19 cellular contexts compared by ENCODE assay signal in the genomic region with DNA sequence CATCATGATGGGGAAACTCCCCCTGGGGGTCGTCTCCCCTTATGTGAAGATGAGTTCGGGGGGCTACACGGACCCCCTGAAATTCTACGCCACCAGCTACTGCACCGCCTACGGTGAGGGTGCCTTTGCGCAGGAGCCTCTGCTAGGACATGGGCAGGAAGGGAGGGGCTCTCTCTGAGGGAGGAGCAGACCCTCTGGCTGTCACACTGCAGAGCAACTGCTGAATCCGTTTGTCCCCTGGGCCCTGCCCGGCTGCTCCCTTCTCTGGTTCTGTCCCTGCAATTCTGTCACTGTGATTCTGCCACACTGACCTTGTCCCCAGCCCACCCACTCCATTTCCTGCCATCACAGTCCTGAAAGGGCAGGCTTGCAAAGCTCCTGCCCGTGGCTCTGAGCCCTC. TPM values are rescaled to one million over a fixed set of nuclear protein-coding genes. Genes with fewer than 3 reads are reported as not detected.
DNase-seq lines count a peak whose midpoint lies in the region; ATAC-seq, FAIRE-seq and TF ChIP-seq lines count a peak whose summit lies in the region.
"Had no signal": no experiment of that assay in that cellular context is flagged by ENCODE, and none has a peak within 500 bp of the region (broad histone marks: within the 10 kb centered on the region; RNA-seq: fewer than 3 reads in every experiment).

No MANE protein-coding gene starts in this region.

- CTCF ChIA-PET in PC-3 (lab: Charles Lee): interaction anchor here (0.6 to 1.3 kb wide), 5 partner anchors 13 to 157 kb away, joined by 3 read pairs; no protein-coding TSS in a partner anchor
- CTCF ChIA-PET in H1 (lab: Charles Lee; ENCODE audit: partially characterized antibody): interaction anchor here (0.7 to 57.8 kb wide), 37 partner anchors 9 to 185 kb away, joined by 3 to 2106 read pairs (median 5); a partner anchor contains a TSS

- intact Hi-C loops in PC-3 (cut with micrococcal nuclease) (no loop called here), esophagus squamous epithelium (cut with DNase I) (no loop called here)
- intact Hi-C loops in activated T-helper 1 cell treated with anti-CD3 and anti-CD28 coated beads, Interleukin-12 subunit alpha, Interleukin-12 subunit beta, Interleukin-2, Interleukin-4 antibody, amounts not matched to agents 30 ng/mL and 10 ng/mL and 1 ng/mL, durations not matched to agents 14 hours and 24 hours and 36 hours (cut with micrococcal nuclease): no loop called here

- peak overlapping the region; percentile 52; the same call in 1 of the 2 replicates for H2BK5ac ChIP-seq in H1 (ENCODE audit: low read depth, low read length)

- no peak overlapping the region for H4K5ac ChIP-seq in H1 (ENCODE audit: insufficient read length, low read depth, low read length)

- TF ChIP-seq CTCF in PC-3 (conservative IDR thresholded peaks at IDR 0.05; ENCODE audit: low read depth, low read length) (no peak), H1 (IDR thresholded peaks at IDR 0.05; ENCODE audit: control extremely low read depth in 1 of 3, insufficient read depth in 1 of 3, low read depth in 1 of 3, low read length in 3 of 3) (no peak), neural cell (IDR thresholded peaks at IDR 0.05; ENCODE audit: poor library complexity, severe bottlenecking) (no peak), esophagus squamous epithelium (IDR thresholded peaks at IDR 0.05) (no peak)

- no peak overlapping the region for H3K27ac ChIP-seq in BLaER1 treated with 17β-estradiol and CSF1 and Interleukin-3, amounts not matched to agents 10 nM and 100 nM
- H3K27ac ChIP-seq in PC-3 (ENCODE audit: low read length) (peak overlapping the region; percentile 32; the same call in 1 of the 2 replicates), H1 (ENCODE audit: low read depth, low read length) (no peak overlapping the region), neural cell (ENCODE audit: low read length) (peak overlapping the region; percentile 78), esophagus squamous epithelium (no peak overlapping the region)
- H3K27ac ChIP-seq: A549, SK-N-MC had no signal

- H2AFZ ChIP-seq in PC-3 (ENCODE audit: low read length): no peak overlapping the region
- H2AFZ ChIP-seq in H1 (ENCODE audit: low read length): no peak overlapping the region
- no peak overlapping the region for H2AFZ ChIP-seq in neural cell (ENCODE audit: low read depth, low read length)
- H2AFZ ChIP-seq: GM23338 had no signal

- H4K8ac ChIP-seq in H1 (ENCODE audit: extremely low read depth, insufficient read depth, low read length): no peak overlapping the region

- H4K20me1 ChIP-seq in BLaER1 treated with 17β-estradiol and CSF1 and Interleukin-3, amounts not matched to agents 10 nM and 100 nM: peaks cover 5 to 68% (median 31%) of the 10 kb centered on the region in 11 experiments; a peak in 17 of 22 replicates
- no peaks in the 10 kb centered on the region for H4K20me1 ChIP-seq in PC-3 (ENCODE audit: low read length)
- no peaks in the 10 kb centered on the region for H4K20me1 ChIP-seq in H1 (replicated peaks in 1 of 2; ENCODE audit: control insufficient read depth in 1 of 2, insufficient read depth in 2 of 2, low read length in 2 of 2)
- H4K20me1 ChIP-seq in neural cell (ENCODE audit: insufficient read depth): no peaks in the 10 kb centered on the region

- no peak overlapping the region for H3K56ac ChIP-seq in H1 (replicated peaks; ENCODE audit: insufficient read length, low read depth, low read length)

- 81% methylated on average over 10 of the region's 10 CpGs; no CpG with 5 or more reads in 1 of the 2 experiments for WGBS in H1 (ENCODE audit: extremely low coverage in 1 of 2, insufficient coverage in 1 of 2, insufficient read length in 1 of 2, insufficient replicate concordance in 2 of 2, low coverage in 1 of 2, low lambda C conversion rate in 2 of 2, missing lambda C conversion rate in 1 of 2), 2 experiments
- WGBS in esophagus squamous epithelium, 2 donors: 67 to 77% methylated on average over 5 to 7 of the region's 10 CpGs

- no peak overlapping the region for H3K14ac ChIP-seq in H1 (ENCODE audit: insufficient read length)

- no peaks in the 10 kb centered on the region for H3K9me2 ChIP-seq in PC-3 (replicated peaks; ENCODE audit: low read length)
- H3K9me2 ChIP-seq in neural cell (ENCODE audit: insufficient read depth, low read length): no peaks in the 10 kb centered on the region

- H2AK5ac ChIP-seq in H1 (ENCODE audit: low read depth, low read length): no peak overlapping the region

- no TSS peak for BruUV-seq in PC-3 (replicated peaks; lab: Mats Ljungman, UMichigan)

- H3K23ac ChIP-seq in H1 (ENCODE audit: insufficient read length): no peak overlapping the region

- no peak for TF ChIP-seq EP300 in H1 (IDR thresholded peaks at IDR 0.05; ENCODE audit: borderline replicate concordance in 1 of 2, low read depth in 2 of 2, low read length in 2 of 2)
- no peak for TF ChIP-seq EP300 in neural cell (conservative IDR thresholded peaks at IDR 0.05; ENCODE audit: poor library complexity, severe bottlenecking)

- H3K9me3 Mint-ChIP-seq in activated T-helper 1 cell treated with anti-CD3 and anti-CD28 coated beads, Interleukin-12 subunit alpha, Interleukin-12 subunit beta, Interleukin-2, Interleukin-4 antibody, amounts not matched to agents 30 ng/mL and 10 ng/mL and 1 ng/mL, durations not matched to agents 14 hours and 24 hours and 36 hours: no peaks in the 10 kb centered on the region
- H3K9me3 Mint-ChIP-seq: GM23338 had no signal

- H3K4ac ChIP-seq in H1 (replicated peaks; ENCODE audit: insufficient read length, low read depth, low read length): no peak overlapping the region

- DNase-seq in PC-3: no peak
- no peak for DNase-seq in H1 (ENCODE audit: low read depth in 1 of 2, low spot score in 2 of 2)
- DNase-seq in esophagus squamous epithelium (lab: John Stamatoyannopoulos, UW): no peak
- no peak for DNase-seq in activated T-helper 1 cell treated with anti-CD3 and anti-CD28 coated beads, Interleukin-12 subunit alpha, Interleukin-12 subunit beta, Interleukin-2, Interleukin-4 antibody, amounts not matched to agents 30 ng/mL and 10 ng/mL and 1 ng/mL, durations not matched to agents 14 hours and 24 hours and 36 hours (ENCODE audit: low spot score)
- no peak for DNase-seq in superior temporal gyrus (ENCODE audit: extremely low spot score)
- DNase-seq: COR-L47, MV-4-11, NCI-H1105 treated with DMSO at 0.1 percent for 48 hours, NCI-H524 treated with DMSO at 0.1 percent for 48 hours had no signal

- TF ChIP-seq RAD21 in H1 (IDR thresholded peaks at IDR 0.05 in 1 of 2, conservative IDR thresholded peaks at IDR 0.05 in 1 of 2; ENCODE audit: low read depth in 2 of 2, low read length in 2 of 2) (no peak), neural cell (conservative IDR thresholded peaks at IDR 0.05) (no peak)

- H3K27ac Mint-ChIP-seq in activated T-helper 1 cell treated with anti-CD3 and anti-CD28 coated beads, Interleukin-12 subunit alpha, Interleukin-12 subunit beta, Interleukin-2, Interleukin-4 antibody, amounts not matched to agents 30 ng/mL and 10 ng/mL and 1 ng/mL, durations not matched to agents 14 hours and 24 hours and 36 hours: no peak overlapping the region
- H3K27ac Mint-ChIP-seq: B cell; CD4-positive, CD25-positive, alpha-beta regulatory T cell; GM23338 had no signal

- peak overlapping the region; percentile 36 for H4K91ac ChIP-seq in H1 (replicated peaks; ENCODE audit: insufficient read length, low read length)

- H3K9me3 ChIP-seq in BLaER1 treated with 17β-estradiol and CSF1 and Interleukin-3, amounts not matched to agents 10 nM and 100 nM (replicated peaks in 1 of 11): no peaks in the 10 kb centered on the region
- H3K9me3 ChIP-seq in PC-3 (ENCODE audit: low read length): no peaks in the 10 kb centered on the region
- no peaks in the 10 kb centered on the region for H3K9me3 ChIP-seq in H1 (ENCODE audit: insufficient read depth in 2 of 2, low read depth in 1 of 2, low read length in 1 of 2)
- H3K9me3 ChIP-seq in neural cell (ENCODE audit: low read length): no peaks in the 10 kb centered on the region
- no peaks in the 10 kb centered on the region for H3K9me3 ChIP-seq in esophagus squamous epithelium
- H3K9me3 ChIP-seq: A549 had no signal

- no peak for FAIRE-seq in H1 (lab: Jason Lieb, UNC)
- FAIRE-seq: A549, GM12878 had no signal

- H3K4me1 ChIP-seq in BLaER1 treated with 17β-estradiol and CSF1 and Interleukin-3, amounts not matched to agents 10 nM and 100 nM: peaks cover 19 to 49% (median 33%) of the 10 kb centered on the region in 10 experiments; a peak in 19 of 20 replicates
- H3K4me1 ChIP-seq in PC-3 (ENCODE audit: insufficient read depth, low read length) (peaks cover 19% of the 10 kb centered on the region), H1 (replicated peaks in 1 of 4; ENCODE audit: control insufficient read depth in 3 of 4, insufficient read depth in 4 of 4, low read length in 3 of 4) (peaks cover 0 to 19% (median 10%) of the 10 kb centered on the region in 4 experiments; a peak in 5 of 7 replicates), esophagus squamous epithelium (peaks cover 0 to 13% (median 8%) of the 10 kb centered on the region in 3 donors)
- H3K4me1 ChIP-seq: A549 had no signal

- no peak for TF ChIP-seq POLR2A in H1 (IDR thresholded peaks at IDR 0.05; ENCODE audit: control extremely low read depth in 1 of 2, low read depth in 2 of 2, low read length in 2 of 2)
- TF ChIP-seq POLR2A in esophagus squamous epithelium (IDR thresholded peaks at IDR 0.05): no peak

- ATAC-seq in PC-3: no peak
- no peak for ATAC-seq in GM18498 (IDR thresholded peaks at IDR 0.05; ENCODE audit: unreplicated experiment)

- no peaks in the 10 kb centered on the region for H3K36me3 Mint-ChIP-seq in activated T-helper 1 cell treated with anti-CD3 and anti-CD28 coated beads, Interleukin-12 subunit alpha, Interleukin-12 subunit beta, Interleukin-2, Interleukin-4 antibody, amounts not matched to agents 30 ng/mL and 10 ng/mL and 1 ng/mL, durations not matched to agents 14 hours and 24 hours and 36 hours (ENCODE audit: low read depth)

- H3K4me1 Mint-ChIP-seq in activated T-helper 1 cell treated with anti-CD3 and anti-CD28 coated beads, Interleukin-12 subunit alpha, Interleukin-12 subunit beta, Interleukin-2, Interleukin-4 antibody, amounts not matched to agents 30 ng/mL and 10 ng/mL and 1 ng/mL, durations not matched to agents 14 hours and 24 hours and 36 hours (ENCODE audit: low read depth): no peaks in the 10 kb centered on the region

- POLR2A ChIA-PET in PC-3 (lab: Charles Lee; ENCODE audit: unreplicated experiment): no interaction called here
- POLR2A ChIA-PET in H1 (lab: Charles Lee; ENCODE audit: partially characterized antibody): interaction anchor here (1.0 to 2.3 kb wide), 3 partner anchors 28 to 35 kb away, joined by 7 to 12 read pairs (median 8); a partner anchor contains a TSS

- no peak overlapping the region; the same call in none of the 2 replicates for H3K18ac ChIP-seq in H1 (ENCODE audit: extremely low read depth, low read length)

- H3K36me3 ChIP-seq in BLaER1 treated with 17β-estradiol and CSF1 and Interleukin-3, amounts not matched to agents 10 nM and 100 nM: no peaks in the 10 kb centered on the region
- H3K36me3 ChIP-seq in PC-3 (ENCODE audit: low read depth, low read length) (no peaks in the 10 kb centered on the region), H1 (ENCODE audit: control insufficient read depth in 2 of 4, insufficient read depth in 4 of 4, low read length in 3 of 4) (no peaks in the 10 kb centered on the region), neural cell (ENCODE audit: insufficient read depth, low read length) (no peaks in the 10 kb centered on the region), esophagus squamous epithelium (no peaks in the 10 kb centered on the region)

- no peaks in the 10 kb centered on the region for H3K79me1 ChIP-seq in H1 (ENCODE audit: low read depth, low read length)

- H3K9ac ChIP-seq in BLaER1 treated with 17β-estradiol and CSF1 and Interleukin-3, amounts not matched to agents 10 nM and 100 nM: peak overlapping the region in 7 of 11 experiments; percentile 6 to 59 (median 42); a peak in 11 of 22 replicates
- H3K9ac ChIP-seq in PC-3 (ENCODE audit: low read length) (peak overlapping the region; percentile 19; the same call in 1 of the 2 replicates), H1 (replicated peaks in 1 of 4; ENCODE audit: extremely low read depth in 1 of 4, low read depth in 3 of 4, low read length in 3 of 4) (no peak overlapping the region; a peak in 1 of 7 replicates), neural cell (ENCODE audit: low read length) (peak overlapping the region; percentile 59)

- peak overlapping the region; percentile 14 to 95 (median 79); a peak in 19 of 22 replicates for H3K4me2 ChIP-seq in BLaER1 treated with 17β-estradiol and CSF1 and Interleukin-3, amounts not matched to agents 10 nM and 100 nM
- H3K4me2 ChIP-seq in PC-3 (ENCODE audit: low read length) (no peak overlapping the region), H1 (ENCODE audit: insufficient read depth in 1 of 2, low read depth in 2 of 2, low read length in 2 of 2) (no peak overlapping the region), neural cell (ENCODE audit: low read length) (peak overlapping the region; percentile 76)
- H3K4me2 ChIP-seq: A549 had no signal

- H2BK15ac ChIP-seq in H1 (ENCODE audit: low read length): 0 out of 2 replicates have a peak overlapping the region, but pooled peaks have one; percentile 12

- H3K27me3 ChIP-seq in BLaER1 treated with 17β-estradiol and CSF1 and Interleukin-3, amounts not matched to agents 10 nM and 100 nM: no peaks in the 10 kb centered on the region
- no peaks in the 10 kb centered on the region for H3K27me3 ChIP-seq in PC-3 (ENCODE audit: low read length)
- H3K27me3 ChIP-seq in H1 (replicated peaks in 1 of 4; ENCODE audit: control insufficient read depth in 3 of 4, extremely low read depth in 1 of 4, insufficient read depth in 3 of 4, low read length in 3 of 4): no peaks in the 10 kb centered on the region
- H3K27me3 ChIP-seq in neural cell (ENCODE audit: insufficient read depth, low read depth, low read length): no peaks in the 10 kb centered on the region
- H3K27me3 ChIP-seq in esophagus squamous epithelium: peaks cover 0 to 59% (median 0%) of the 10 kb centered on the region in 4 donors

- H3F3A ChIP-seq in PC-3 (ENCODE audit: low read length, unreplicated experiment) (no peaks in the 10 kb centered on the region), neural cell (ENCODE audit: insufficient read depth, low read length, poor library complexity, severe bottlenecking) (peaks cover 6% of the 10 kb centered on the region)

- no peak overlapping the region for H3K4me3 Mint-ChIP-seq in activated T-helper 1 cell treated with anti-CD3 and anti-CD28 coated beads, Interleukin-12 subunit alpha, Interleukin-12 subunit beta, Interleukin-2, Interleukin-4 antibody, amounts not matched to agents 30 ng/mL and 10 ng/mL and 1 ng/mL, durations not matched to agents 14 hours and 24 hours and 36 hours
- H3K4me3 Mint-ChIP-seq: B cell; CD4-positive, CD25-positive, alpha-beta regulatory T cell; GM23338 had no signal

- H2BK20ac ChIP-seq in H1 (ENCODE audit: low read length): no peak overlapping the region

- H3K79me2 ChIP-seq in PC-3 (ENCODE audit: low read length): no peaks in the 10 kb centered on the region
- H3K79me2 ChIP-seq in H1 (ENCODE audit: control insufficient read depth in 1 of 2, insufficient read depth in 2 of 2, low read length in 2 of 2): no peaks in the 10 kb centered on the region
- no peaks in the 10 kb centered on the region for H3K79me2 ChIP-seq in neural cell (replicated peaks; ENCODE audit: insufficient read depth, low read length)

- no peaks in the 10 kb centered on the region for H3K27me3 Mint-ChIP-seq in activated T-helper 1 cell treated with anti-CD3 and anti-CD28 coated beads, Interleukin-12 subunit alpha, Interleukin-12 subunit beta, Interleukin-2, Interleukin-4 antibody, amounts not matched to agents 30 ng/mL and 10 ng/mL and 1 ng/mL, durations not matched to agents 14 hours and 24 hours and 36 hours (ENCODE audit: insufficient read depth)
- H3K27me3 Mint-ChIP-seq: CD4-positive, CD25-positive, alpha-beta regulatory T cell had no signal

- H3K23me2 ChIP-seq in H1 (ENCODE audit: low read depth, low read length): no peaks in the 10 kb centered on the region

- H2BK120ac ChIP-seq in H1 (replicated peaks; ENCODE audit: low read depth, low read length): no peak overlapping the region

- peak overlapping the region; percentile 68; the same call in 1 of the 2 replicates for H2BK12ac ChIP-seq in H1 (ENCODE audit: low read depth, low read length)

- peak overlapping the region in 1 of 10 experiments; percentile 7; a peak in 1 of 20 replicates for H3K4me3 ChIP-seq in BLaER1 treated with 17β-estradiol and CSF1 and Interleukin-3, amounts not matched to agents 10 nM and 100 nM
- H3K4me3 ChIP-seq in PC-3 (ENCODE audit: low read length) (no peak overlapping the region), H1 (ENCODE audit: extremely low read depth in 1 of 4, insufficient read depth in 2 of 4, low read depth in 3 of 4, low read length in 4 of 4) (no peak overlapping the region), neural cell (ENCODE audit: low read length) (peak overlapping the region; percentile 58), esophagus squamous epithelium (no peak overlapping the region)
- H3K4me3 ChIP-seq: A549, GM12878, GM23338, SK-N-MC had no signal

RNA-seq across cellular contexts. Expression of a gene that starts 26.7 kb away (rescaled TPM):
- 0.55 TPM in 1 of 2 replicates, not detected in the other for total RNA-seq in PC-3 (2014; rRNA removed)
- total RNA-seq in H1 (2021; fragmentation: NEBNext Ultra II Directional; extraction: Animal tissue kit (Norgen Biotek cat#: 25700)): 0.47 and 0.61 TPM in 2 replicates
- polyA plus RNA-seq in H1 (2011; rRNA removed): 0.71 and 1.1 TPM in 2 replicates
- 0.58 TPM for polyA plus RNA-seq in H1 (2011; cell fraction: cytosol; rRNA removed)
- polyA plus RNA-seq in H1 (2011; cell fraction: nucleus; rRNA removed): 1.1 TPM
- polyA plus RNA-seq in H1 (2012, experiment 1 of 2): 0.15 to 0.57 TPM (median 0.38 TPM) in 4 replicates
- 0.66 TPM for polyA plus RNA-seq in H1 (2012, experiment 2 of 2)
- 0.51 TPM for polyA plus RNA-seq in H1 (2013, experiment 1 of 2)
- 0.53 TPM for polyA plus RNA-seq in H1 (2013, experiment 2 of 2)
- 0.27 and 0.79 TPM in 2 replicates for polyA minus RNA-seq in H1 (2011; rRNA and poly(A)+ RNA removed)
- not detected for polyA minus RNA-seq in H1 (2011; cell fraction: cytosol; rRNA and poly(A)+ RNA removed)
- polyA minus RNA-seq in H1 (2011; cell fraction: nucleus; rRNA and poly(A)+ RNA removed): 1.2 TPM
- 12.4 and 14.6 TPM in 2 replicates for polyA plus RNA-seq in neural cell
- 11.8 and 16.1 TPM in 2 replicates for polyA minus RNA-seq in neural cell
- total RNA-seq in esophagus squamous epithelium: 1 to 10 TPM in 1 of 4 donors, under 1 TPM in 1, not detected in 2; 0.76 to 1.3 TPM
- not detected in 2 replicates for total RNA-seq in activated T-helper 1 cell treated with anti-CD3 and anti-CD28 coated beads, Interleukin-12 subunit alpha, Interleukin-12 subunit beta, Interleukin-2, Interleukin-4 antibody, amounts not matched to agents 30 ng/mL and 10 ng/mL and 1 ng/mL, durations not matched to agents 14 hours and 24 hours and 36 hours
- total RNA-seq: B cell; CD4-positive, CD25-positive, alpha-beta regulatory T cell; GM12878; RPMI7951 had no signal
- polyA plus RNA-seq: CD4-positive, CD25-positive, alpha-beta regulatory T cell; GM12878 had no signal

RNA-seq across cellular contexts. Expression of a gene that starts 51.9 kb away (rescaled TPM):
- total RNA-seq in PC-3 (2014; rRNA removed) (54.3 and 90.4 TPM in 2 replicates), esophagus squamous epithelium (10 to 100 TPM; 26.0 to 62.9 (median 43.7) TPM)
- total RNA-seq in H1 (2021; fragmentation: NEBNext Ultra II Directional; extraction: Animal tissue kit (Norgen Biotek cat#: 25700)): 41.0 and 44.8 TPM in 2 replicates
- polyA plus RNA-seq in H1 (2011; rRNA removed) (81.1 and 114 TPM in 2 replicates), neural cell (54.5 and 72.8 TPM in 2 replicates)
- polyA plus RNA-seq in H1 (2011; cell fraction: cytosol; rRNA removed): 83.3 TPM
- polyA plus RNA-seq in H1 (2011; cell fraction: nucleus; rRNA removed): 57.3 TPM
- 37.7 to 52.7 TPM (median 50.5 TPM) in 4 replicates for polyA plus RNA-seq in H1 (2012, experiment 1 of 2)
- 45.4 TPM for polyA plus RNA-seq in H1 (2012, experiment 2 of 2)
- 19.4 TPM for polyA plus RNA-seq in H1 (2013, experiment 1 of 2)
- polyA plus RNA-seq in H1 (2013, experiment 2 of 2): 17.6 TPM
- 90.8 and 94.9 TPM in 2 replicates for polyA minus RNA-seq in H1 (2011; rRNA and poly(A)+ RNA removed)
- 22.8 TPM for polyA minus RNA-seq in H1 (2011; cell fraction: cytosol; rRNA and poly(A)+ RNA removed)
- 72.0 TPM for polyA minus RNA-seq in H1 (2011; cell fraction: nucleus; rRNA and poly(A)+ RNA removed)
- 70.8 and 84.4 TPM in 2 replicates for polyA minus RNA-seq in neural cell
- total RNA-seq in activated T-helper 1 cell treated with anti-CD3 and anti-CD28 coated beads, Interleukin-12 subunit alpha, Interleukin-12 subunit beta, Interleukin-2, Interleukin-4 antibody, amounts not matched to agents 30 ng/mL and 10 ng/mL and 1 ng/mL, durations not matched to agents 14 hours and 24 hours and 36 hours: 49.5 and 58.1 TPM in 2 replicates

RNA-seq across cellular contexts. Expression of a gene that starts 52.0 kb away (rescaled TPM):
- total RNA-seq in PC-3 (2014; rRNA removed) (51.1 and 55.3 TPM in 2 replicates), esophagus squamous epithelium (10 to 100 TPM; 24.4 to 44.1 (median 34.3) TPM)
- 95.9 and 96.7 TPM in 2 replicates for total RNA-seq in H1 (2021; fragmentation: NEBNext Ultra II Directional; extraction: Animal tissue kit (Norgen Biotek cat#: 25700))
- polyA plus RNA-seq in H1 (2011; rRNA removed) (122 and 192 TPM in 2 replicates), neural cell (80.2 and 82.5 TPM in 2 replicates)
- polyA plus RNA-seq in H1 (2011; cell fraction: cytosol; rRNA removed): 73.1 TPM
- polyA plus RNA-seq in H1 (2011; cell fraction: nucleus; rRNA removed): 165 TPM
- polyA plus RNA-seq in H1 (2012, experiment 1 of 2): 82.2 to 93.9 TPM (median 85.7 TPM) in 4 replicates
- 63.8 TPM for polyA plus RNA-seq in H1 (2012, experiment 2 of 2)
- polyA plus RNA-seq in H1 (2013, experiment 1 of 2): 93.6 TPM
- polyA plus RNA-seq in H1 (2013, experiment 2 of 2): 81.2 TPM
- polyA minus RNA-seq in H1 (2011; rRNA and poly(A)+ RNA removed): 117 and 159 TPM in 2 replicates
- 53.3 TPM for polyA minus RNA-seq in H1 (2011; cell fraction: cytosol; rRNA and poly(A)+ RNA removed)
- polyA minus RNA-seq in H1 (2011; cell fraction: nucleus; rRNA and poly(A)+ RNA removed): 65.8 TPM
- polyA minus RNA-seq in neural cell: 46.7 and 60.4 TPM in 2 replicates
- total RNA-seq in activated T-helper 1 cell treated with anti-CD3 and anti-CD28 coated beads, Interleukin-12 subunit alpha, Interleukin-12 subunit beta, Interleukin-2, Interleukin-4 antibody, amounts not matched to agents 30 ng/mL and 10 ng/mL and 1 ng/mL, durations not matched to agents 14 hours and 24 hours and 36 hours: 141 and 148 TPM in 2 replicates

Comparison
In these comparisons a context has a peak if more than half of its experiments do, and no peak if none do; other contexts are left out.
1. H3K27ac ChIP-seq: peak in PC-3 (single experiment) and neural cell (single experiment); none in BLaER1 treated with 17β-estradiol and CSF1 and Interleukin-3, amounts not matched to agents 10 nM and 100 nM (0 of 11), H1 (single experiment) and esophagus squamous epithelium (0 of 4).
2. H3K4me2 ChIP-seq: peak in BLaER1 treated with 17β-estradiol and CSF1 and Interleukin-3, amounts not matched to agents 10 nM and 100 nM (11 of 11) and neural cell (single experiment); none in PC-3 (single experiment) and H1 (0 of 2).
3. H3K9ac ChIP-seq: peak in BLaER1 treated with 17β-estradiol and CSF1 and Interleukin-3, amounts not matched to agents 10 nM and 100 nM (7 of 11), PC-3 (single experiment) and neural cell (single experiment); none in H1 (0 of 4).